8 cellular contexts compared by ENCODE assay signal in genomic region chr5:175478384-175479124, GRCh38. TPM values are rescaled to one million over a fixed set of nuclear protein-coding genes. Genes with fewer than 3 reads are reported as not detected.
A peak's percentile ranks its signal among the peaks of the same experiment; 100 is the strongest.
DNase-seq lines count a peak whose midpoint lies in the region; ATAC-seq, FAIRE-seq and TF ChIP-seq lines count a peak whose summit lies in the region.

TSS of gene SFXN1 (plus strand) at chr5:175478560. CDS start at chr5:175492104, 13,544 bp downstream.

- peak; percentile 95 to 97 for ATAC-seq in left cardiac atrium

- no peaks in the 10 kb centered on the region for H3K9me3 ChIP-seq in MG63
- no peaks in the 10 kb centered on the region for H3K9me3 ChIP-seq in adrenal gland (replicated peaks in 1 of 3)
- H3K9me3 ChIP-seq in prostate gland = no peaks in the 10 kb centered on the region

- TF ChIP-seq POLR2A in H54 (IDR thresholded peaks at IDR 0.05; ENCODE audit: low read depth, low read length) (peak; percentile 91), adrenal gland (IDR thresholded peaks at IDR 0.05) (peak in 1 of 2 donors; percentile 61), prostate gland (IDR thresholded peaks at IDR 0.05) (peak; percentile 77)

- H3K4me1 ChIP-seq in adrenal gland (replicated peaks in 1 of 2) = peaks cover 10 to 14% of the 10 kb centered on the region in 2 donors
- H3K4me1 ChIP-seq in prostate gland (replicated peaks) = no peaks in the 10 kb centered on the region

- H3K27ac ChIP-seq in adrenal gland (peak within 1 kb of the TSS in 3 of 5 donors; percentile 43 to 82 (median 82)), prostate gland (peak within 1 kb of the TSS; percentile 78 to 81)

- intact Hi-C loops in adrenal gland (cut with DNase I) (no loop called here), left cardiac atrium (cut with DNase I) (no loop called here), prostate gland (cut with DNase I) (no loop called here)

- H3K4me3 ChIP-seq in GM08714 (ENCODE audit: low read length) (peak within 1 kb of the TSS; percentile 98), MG63 (peak within 1 kb of the TSS; percentile 96), adrenal gland (peak within 1 kb of the TSS; percentile 13 to 96 (median 56)), prostate gland (peak within 1 kb of the TSS; percentile 82 to 91)

- peak in 1 of 6 experiments; percentile 1 for TF ChIP-seq CTCF in adrenal gland (IDR thresholded peaks at IDR 0.05)
- no peak for TF ChIP-seq CTCF in prostate gland (IDR thresholded peaks at IDR 0.05)

- FAIRE-seq in H54 (lab: Jason Lieb, UNC) = no peak

- 0 to 1% (median 0%) methylated on average over 1 to 94 of the region's 94 CpGs for WGBS in adrenal gland, 4 donors
- under 1% methylated on average over 62 of the region's 94 CpGs for WGBS in prostate gland

- H3K27me3 ChIP-seq in MG63 = peaks cover 11% of the 10 kb centered on the region; the same call in 1 of the 2 replicates
- no peaks in the 10 kb centered on the region for H3K27me3 ChIP-seq in adrenal gland
- H3K27me3 ChIP-seq in prostate gland (replicated peaks; ENCODE audit: insufficient read depth) = no peaks in the 10 kb centered on the region

- peak; percentile 89 for DNase-seq in H54 (ENCODE audit: insufficient read length, low spot score)
- peak; percentile 85 for DNase-seq in MG63
- DNase-seq in SW480 (ENCODE audit: low spot score) = peak; percentile 61
- peak; percentile 49 to 81 (median 67) for DNase-seq in adrenal gland
- peak; percentile 82 for DNase-seq in left cardiac atrium
- DNase-seq in prostate gland (ENCODE audit: low spot score) = peak; percentile 76
- DNase-seq in ureter (ENCODE audit: low spot score) = peak; percentile 74

- H3K36me3 ChIP-seq in MG63 (peaks cover 30% of the 10 kb centered on the region), adrenal gland (replicated peaks in 1 of 2) (no peaks in the 10 kb centered on the region), prostate gland (no peaks in the 10 kb centered on the region)

RNA-seq across cellular contexts. Expression of gene SFXN1, which starts in this region (rescaled TPM):
- total RNA-seq in MG63 (2014; rRNA removed; shearing (Covaris generic); ENCODE audit: low replicate concordance) = 147 and 190 TPM in 2 replicates
- 10 to 100 TPM; 34.0 to 84.4 (median 57.6) TPM for total RNA-seq in adrenal gland
- 100 to 1,000 TPM in 1 of 3 donors, 10 to 100 TPM in 2; 10.1 to 102 (median 10.4) TPM for polyA plus RNA-seq in adrenal gland
- 10 to 100 TPM; 30.7 to 39.2 TPM for total RNA-seq in left cardiac atrium
- 10 to 100 TPM; 35.6 to 44.3 TPM for total RNA-seq in prostate gland
- 36.4 TPM for total RNA-seq in ureter

Comparison
In these comparisons a context has a peak if more than half of its experiments do, and no peak if none do; other contexts are left out.
1. Peak in every context shown above with its lines: DNase-seq, ATAC-seq, H3K4me3 ChIP-seq and H3K27ac ChIP-seq.